23 cellular contexts compared by ENCODE assay signal in the genomic region with DNA sequence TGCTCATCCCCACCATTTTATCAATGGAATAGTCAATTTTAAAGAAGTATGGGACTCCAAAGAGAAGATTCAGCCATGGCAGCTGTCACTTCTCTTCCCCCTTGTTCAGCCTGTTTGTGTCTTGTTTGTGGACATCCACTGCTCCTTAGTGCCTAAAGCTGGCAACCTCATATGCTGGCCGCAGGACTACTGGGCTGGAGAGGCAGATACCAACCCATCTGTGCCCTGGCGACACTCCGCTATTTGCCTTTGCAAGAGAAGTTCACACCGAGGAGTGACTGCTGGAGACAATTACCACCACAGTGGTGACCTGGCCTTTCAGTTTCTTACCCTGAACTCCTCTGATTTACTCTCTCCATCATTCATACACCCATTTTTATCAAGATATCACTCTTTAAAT.
"Had no signal": no experiment of that assay in that cellular context is flagged by ENCODE, and none has a peak within 500 bp of the region (broad histone marks: within the 10 kb centered on the region; RNA-seq: fewer than 3 reads in every experiment).

No MANE protein-coding gene starts in this region.

- DNase-seq: natural killer cell; occipital lobe; ovary; posterior cingulate gyrus; psoas muscle; right cardiac atrium; right lobe of liver; sigmoid colon; small intestine; stimulated activated CD4-positive, alpha-beta T cell treated with anti-CD3 and anti-CD28 coated beads, Interleukin-15, amount 100 ng/mL, for 24 hours; stimulated activated CD4-positive, alpha-beta T cell treated with anti-CD3 and anti-CD28 coated beads, Interleukin-2, amount 100 ng/mL, for 24 hours; stimulated activated CD4-positive, alpha-beta T cell treated with anti-CD3 and anti-CD28 coated beads, Interleukin-2, amount 100 ng/mL, for 48 hours; stimulated activated CD4-positive, alpha-beta T cell treated with anti-CD3 and anti-CD28 coated beads, Interleukin-4, amount 100 ng/mL, for 24 hours; stimulated activated naive B cell treated with anti-CD40 and anti-IgM and Interleukin-4, amounts not matched to agents 10 μg/mL and 1 μg/mL and 100 μg/mL, for 72 hours; stimulated activated naive CD4-positive, alpha-beta T cell treated with Interleukin-2 at 50 U/mL for 16 hours; stomach; thyroid gland; trophoblast cell; upper lobe of left lung had no signal

- H3K36me3 Mint-ChIP-seq: natural killer cell; stimulated activated effector memory CD8-positive, alpha-beta T cell treated with anti-CD3 and anti-CD28 coated beads, Interleukin-12 subunit alpha, Interleukin-12 subunit beta, amount 100 ng/mL, for 72 hours; stimulated activated naive B cell treated with anti-CD40 and anti-IgM and Interleukin-4, amounts not matched to agents 10 μg/mL and 1 μg/mL and 100 μg/mL, for 72 hours had no signal

- H3K27ac Mint-ChIP-seq: natural killer cell; progenitor cell of endocrine pancreas; stimulated activated effector memory CD8-positive, alpha-beta T cell treated with anti-CD3 and anti-CD28 coated beads, Interleukin-12 subunit alpha, Interleukin-12 subunit beta, amount 100 ng/mL, for 72 hours; stimulated activated naive B cell treated with anti-CD40 and anti-IgM and Interleukin-4, amounts not matched to agents 10 μg/mL and 1 μg/mL and 100 μg/mL, for 72 hours; stimulated activated naive CD8-positive, alpha-beta T cell treated with anti-CD3 and anti-CD28 coated beads, Interleukin-15, Interleukin-2, amounts not matched to agents 100 ng/mL and 50 ng/mL, for 24 hours had no signal

- ATAC-seq: natural killer cell; psoas muscle; right cardiac atrium; right lobe of liver; stimulated activated effector memory CD8-positive, alpha-beta T cell treated with anti-CD3 and anti-CD28 coated beads, Interleukin-12 subunit alpha, Interleukin-12 subunit beta, amount 100 ng/mL, for 72 hours; stimulated activated naive B cell treated with anti-CD40 and anti-IgM and Interleukin-4, amounts not matched to agents 10 μg/mL and 1 μg/mL and 100 μg/mL, for 72 hours had no signal

- H3K9me3 Mint-ChIP-seq: natural killer cell; stimulated activated effector memory CD8-positive, alpha-beta T cell treated with anti-CD3 and anti-CD28 coated beads, Interleukin-12 subunit alpha, Interleukin-12 subunit beta, amount 100 ng/mL, for 72 hours; stimulated activated naive B cell treated with anti-CD40 and anti-IgM and Interleukin-4, amounts not matched to agents 10 μg/mL and 1 μg/mL and 100 μg/mL, for 72 hours; stimulated activated naive CD8-positive, alpha-beta T cell treated with anti-CD3 and anti-CD28 coated beads, Interleukin-15, Interleukin-2, amounts not matched to agents 100 ng/mL and 50 ng/mL, for 24 hours had no signal

- H3K4me3 Mint-ChIP-seq: natural killer cell; nephron; stimulated activated effector memory CD8-positive, alpha-beta T cell treated with anti-CD3 and anti-CD28 coated beads, Interleukin-12 subunit alpha, Interleukin-12 subunit beta, amount 100 ng/mL, for 72 hours; stimulated activated naive B cell treated with anti-CD40 and anti-IgM and Interleukin-4, amounts not matched to agents 10 μg/mL and 1 μg/mL and 100 μg/mL, for 72 hours; stimulated activated naive CD8-positive, alpha-beta T cell treated with anti-CD3 and anti-CD28 coated beads, Interleukin-15, Interleukin-2, amounts not matched to agents 100 ng/mL and 50 ng/mL, for 24 hours had no signal

- H3K4me1 Mint-ChIP-seq: natural killer cell; stimulated activated effector memory CD8-positive, alpha-beta T cell treated with anti-CD3 and anti-CD28 coated beads, Interleukin-12 subunit alpha, Interleukin-12 subunit beta, amount 100 ng/mL, for 72 hours had no signal

- H3K27me3 Mint-ChIP-seq: progenitor cell of endocrine pancreas; stimulated activated naive CD8-positive, alpha-beta T cell treated with anti-CD3 and anti-CD28 coated beads, Interleukin-15, Interleukin-2, amounts not matched to agents 100 ng/mL and 50 ng/mL, for 24 hours had no signal
